In the genomic region with DNA sequence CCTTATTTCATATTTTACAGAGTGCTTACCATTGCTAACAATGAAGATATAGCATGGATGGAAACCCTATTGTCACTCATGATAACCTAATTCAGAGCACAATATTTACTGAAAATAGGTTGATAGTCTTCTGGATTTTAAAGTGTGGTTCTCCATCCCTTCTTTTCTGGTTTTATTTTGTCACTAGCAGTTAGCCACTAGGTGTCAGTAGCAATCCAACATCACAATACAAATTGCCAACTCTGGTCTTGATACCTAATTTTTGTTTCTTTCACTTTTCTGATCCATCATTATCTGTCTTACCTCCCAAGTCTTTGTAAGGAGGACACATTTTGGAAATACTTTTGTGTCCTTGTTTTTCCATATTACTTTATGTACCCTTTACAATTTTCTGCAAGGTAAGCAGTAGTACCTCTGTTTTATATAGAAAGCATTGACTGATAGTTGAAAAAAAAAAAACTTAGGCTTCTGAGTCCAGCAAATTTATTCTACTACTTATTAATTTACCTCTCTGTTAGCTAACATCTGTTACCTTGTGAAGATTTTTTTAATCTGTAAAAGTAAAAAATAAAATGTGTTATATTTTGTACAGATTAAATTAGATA, we compare ENCODE assay signal across 9 cellular contexts. TPM values are rescaled to one million over a fixed set of nuclear protein-coding genes. Genes with fewer than 3 reads are reported as not detected.
A peak's percentile ranks its signal among the peaks of the same experiment; 100 is the strongest.
DNase-seq lines count a peak whose midpoint lies in the region; ATAC-seq and TF ChIP-seq lines count a peak whose summit lies in the region.
"Had no signal": no experiment of that assay in that cellular context is flagged by ENCODE, and none has a peak within 500 bp of the region (broad histone marks: within the 10 kb centered on the region; RNA-seq: fewer than 3 reads in every experiment).

No MANE protein-coding gene starts in this region.

- DNase-seq in CD4-positive, alpha-beta memory T cell = peak; percentile 41 to 66 (median 61)
- DNase-seq in NCI-H69 (lab: John Stamatoyannopoulos, UW) (peak; percentile 66), T47D (ENCODE audit: low read depth in 1 of 2, low spot score in 1 of 2) (peak; percentile 5 to 70), kidney epithelial cell (ENCODE audit: low read depth) (peak; percentile 14), type B pancreatic cell (ENCODE audit: extremely low spot score, unreplicated experiment) (no peak)

- CTCF ChIA-PET in CD4-positive, alpha-beta memory T cell (lab: Charles Lee; ENCODE audit: partially characterized antibody) = interaction anchor here (0.7 to 6.0 kb wide), 11 partner anchors 28 to 245 kb away, joined by 3 to 174 read pairs (median 4); a partner anchor contains a TSS

- H3K27ac Mint-ChIP-seq in CD4-positive, alpha-beta memory T cell = no peak overlapping the region
- H3K27ac Mint-ChIP-seq in type B pancreatic cell = no peak overlapping the region

- H3K4me3 Mint-ChIP-seq in CD4-positive, alpha-beta memory T cell = no peak overlapping the region
- no peak overlapping the region for H3K4me3 Mint-ChIP-seq in type B pancreatic cell

- H3K4me1 ChIP-seq in CD4-positive, alpha-beta memory T cell (ENCODE audit: insufficient read depth, low read length) = no peaks in the 10 kb centered on the region

- no peaks in the 10 kb centered on the region for H3K27me3 ChIP-seq in CD4-positive, alpha-beta memory T cell (ENCODE audit: insufficient read depth, low read length)
- H3K27me3 ChIP-seq in kidney epithelial cell (ENCODE audit: control insufficient read depth, insufficient read depth, low read length) = no peaks in the 10 kb centered on the region

- in situ Hi-C loops in T47D (cut with HindIII; ENCODE audit: low pct_unique_long_range_greater_than_20kb, low sequenced_read_pairs) = no loop called here

- H3K36me3 Mint-ChIP-seq in CD4-positive, alpha-beta memory T cell = peaks cover under 1% of the 10 kb centered on the region in 2 donors
- no peaks in the 10 kb centered on the region for H3K36me3 Mint-ChIP-seq in type B pancreatic cell

- no peaks in the 10 kb centered on the region for H3K9me3 ChIP-seq in CD4-positive, alpha-beta memory T cell (ENCODE audit: control insufficient read depth in 1 of 2, low read length in 2 of 2)

- no peaks in the 10 kb centered on the region for H3K27me3 Mint-ChIP-seq in CD4-positive, alpha-beta memory T cell
- no peaks in the 10 kb centered on the region for H3K27me3 Mint-ChIP-seq in type B pancreatic cell

- no peaks in the 10 kb centered on the region for H3K9me3 Mint-ChIP-seq in CD4-positive, alpha-beta memory T cell
- H3K9me3 Mint-ChIP-seq in type B pancreatic cell = no peaks in the 10 kb centered on the region

- H3K4me1 Mint-ChIP-seq in CD4-positive, alpha-beta memory T cell = no peaks in the 10 kb centered on the region
- no peaks in the 10 kb centered on the region for H3K4me1 Mint-ChIP-seq in type B pancreatic cell (ENCODE audit: unreplicated experiment)

- H3K36me3 ChIP-seq in CD4-positive, alpha-beta memory T cell (ENCODE audit: insufficient read depth, low read length) = no peaks in the 10 kb centered on the region
- H3K36me3 ChIP-seq in kidney epithelial cell (ENCODE audit: control insufficient read depth, insufficient read depth, low read length) = no peaks in the 10 kb centered on the region

- no peak overlapping the region for H3K27ac ChIP-seq in CD4-positive, alpha-beta memory T cell (ENCODE audit: low read depth, low read length)
- H3K27ac ChIP-seq: skin epidermis had no signal

- H3K4me3 ChIP-seq in CD4-positive, alpha-beta memory T cell (ENCODE audit: low read length in 2 of 2) = no peak overlapping the region
- no peak overlapping the region for H3K4me3 ChIP-seq in kidney epithelial cell (ENCODE audit: low read depth, low read length)
- H3K4me3 ChIP-seq: skin epidermis had no signal

- ATAC-seq in GM18868 (IDR thresholded peaks at IDR 0.05; ENCODE audit: unreplicated experiment) (peak; percentile 81), HG03520 (IDR thresholded peaks at IDR 0.05; ENCODE audit: unreplicated experiment) (peak; percentile 80), HG02973 (IDR thresholded peaks at IDR 0.05; ENCODE audit: unreplicated experiment) (no peak)

- POLR2A ChIA-PET in CD4-positive, alpha-beta memory T cell (lab: Charles Lee; ENCODE audit: partially characterized antibody) = interaction anchor here (1.2 kb wide), 1 partner anchor 29 kb away, joined by 3 read pairs; a partner anchor contains a TSS

- intact Hi-C loops in CD4-positive, alpha-beta memory T cell (cut with micrococcal nuclease) = loop anchor here (1.0 kb wide), 5 partner anchors 28 to 536 kb away; no protein-coding TSS in a partner anchor

- TF ChIP-seq CTCF in kidney epithelial cell (IDR thresholded peaks at IDR 0.05; ENCODE audit: insufficient read depth, low read length, poor library complexity, severe bottlenecking) (peak; percentile 70), type B pancreatic cell (conservative IDR thresholded peaks at IDR 0.05) (peak; percentile 87)

RNA-seq across cellular contexts. Expression of a gene that starts 28.3 kb away (rescaled TPM):
- 10 to 100 TPM; 11.6 to 12.3 TPM for total RNA-seq in CD4-positive, alpha-beta memory T cell
- 1 to 10 TPM in 1 of 2 donors, under 1 TPM in 1; 0.83 to 3.4 TPM for polyA plus RNA-seq in CD4-positive, alpha-beta memory T cell
- 10.5 and 13.1 TPM in 2 replicates for total RNA-seq in kidney epithelial cell
- total RNA-seq in type B pancreatic cell (ENCODE audit: low replicate concordance) = 6.3 and 13.5 TPM in 2 replicates

RNA-seq across cellular contexts. Expression of a gene that starts 29.0 kb away (rescaled TPM):
- 1 to 10 TPM; 3.7 to 6.4 TPM for total RNA-seq in CD4-positive, alpha-beta memory T cell
- polyA plus RNA-seq in CD4-positive, alpha-beta memory T cell = 1 to 10 TPM; 3.8 to 4.9 TPM
- total RNA-seq in kidney epithelial cell (7.0 and 13.0 TPM in 2 replicates), type B pancreatic cell (ENCODE audit: low replicate concordance) (5.6 and 6.0 TPM in 2 replicates)
